In the genomic region with DNA sequence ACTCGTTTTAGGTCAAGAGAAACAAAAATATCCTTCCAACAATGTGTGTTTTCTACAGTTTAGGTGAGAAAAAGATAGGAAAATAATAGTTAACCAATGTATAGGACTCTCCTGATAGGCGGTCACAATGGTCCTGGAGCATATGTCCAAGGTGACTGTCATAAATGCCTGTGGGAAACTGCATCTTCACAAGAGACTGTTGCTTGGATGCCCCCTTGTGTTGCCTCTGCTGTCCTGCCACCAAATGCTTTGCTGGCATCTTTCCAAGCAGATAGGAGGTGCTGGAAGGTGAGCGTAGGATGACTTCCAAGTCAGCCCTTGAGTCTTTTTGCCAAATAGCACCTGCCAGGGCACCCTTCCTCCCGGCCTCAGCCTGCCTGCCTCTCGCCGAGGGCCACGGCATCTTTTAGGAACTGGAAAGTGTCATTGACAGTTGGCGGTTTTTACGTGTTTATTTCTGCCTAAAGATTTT, we compare ENCODE assay signal across 8 cellular contexts. TPM values are rescaled to one million over a fixed set of nuclear protein-coding genes. Genes with fewer than 3 reads are reported as not detected.
DNase-seq lines count a peak whose midpoint lies in the region; ATAC-seq and TF ChIP-seq lines count a peak whose summit lies in the region.

No MANE protein-coding gene starts in this region.

- intact Hi-C loops in dendritic cell treated with granulocyte-macrophage colony-stimulating factor and Interleukin-4, amounts not matched to agents 40 ng/mL and 50 ng/mL, for 4 days (cut with micrococcal nuclease), result loop anchor here (10.0 kb wide), 2 partner anchors 440 to 630 kb away; a partner anchor contains a TSS
- intact Hi-C loops in mucosa of descending colon (cut with DNase I, micrococcal nuclease), result loop anchor here in 1 of 2 donors (10.0 kb wide), 1 partner anchor 440 kb away; a partner anchor contains a TSS

- H3K27me3 Mint-ChIP-seq in WTC11 (ENCODE audit: low read depth), result no peaks in the 10 kb centered on the region
- H3K27me3 Mint-ChIP-seq in dendritic cell treated with granulocyte-macrophage colony-stimulating factor and Interleukin-4, amounts not matched to agents 40 ng/mL and 50 ng/mL, for 4 days, result no peaks in the 10 kb centered on the region
- H3K27me3 Mint-ChIP-seq in type B pancreatic cell, result no peaks in the 10 kb centered on the region

- peaks cover 14% of the 10 kb centered on the region for H3K4me1 Mint-ChIP-seq in WTC11
- peaks cover 54% of the 10 kb centered on the region for H3K4me1 Mint-ChIP-seq in dendritic cell treated with granulocyte-macrophage colony-stimulating factor and Interleukin-4, amounts not matched to agents 40 ng/mL and 50 ng/mL, for 4 days (ENCODE audit: low read depth)
- H3K4me1 Mint-ChIP-seq in type B pancreatic cell (ENCODE audit: unreplicated experiment), result no peaks in the 10 kb centered on the region

- H3K36me3 ChIP-seq in mucosa of descending colon (ENCODE audit: low read depth), result no peaks in the 10 kb centered on the region

- POLR2A ChIA-PET in WTC11 (lab: Charles Lee), result no interaction called here

- CTCF ChIA-PET in WTC11 (lab: Charles Lee), result interaction anchor here (1.1 to 1.8 kb wide), 2 partner anchors 11 to 154 kb away, joined by 5 to 6 read pairs; no protein-coding TSS in a partner anchor

- H3K9me3 Mint-ChIP-seq in WTC11, result no peaks in the 10 kb centered on the region
- H3K9me3 Mint-ChIP-seq in dendritic cell treated with granulocyte-macrophage colony-stimulating factor and Interleukin-4, amounts not matched to agents 40 ng/mL and 50 ng/mL, for 4 days, result no peaks in the 10 kb centered on the region
- no peaks in the 10 kb centered on the region for H3K9me3 Mint-ChIP-seq in type B pancreatic cell

- peaks cover 4% of the 10 kb centered on the region for H3K4me1 ChIP-seq in mucosa of descending colon (ENCODE audit: low read depth)

- ATAC-seq in WTC11, result peak; percentile 84
- ATAC-seq in mucosa of descending colon, result peak; percentile 75
- no peak for ATAC-seq in HG03571 (IDR thresholded peaks at IDR 0.05; ENCODE audit: unreplicated experiment)

- peak; percentile 65 for TF ChIP-seq CTCF in GM12864 (IDR thresholded peaks at IDR 0.05; ENCODE audit: low read depth, low read length, missing control alignments)
- TF ChIP-seq CTCF in WTC11 (IDR thresholded peaks at IDR 0.05), result 0 out of 2 replicates have a peak, but pooled peaks have one; percentile 26
- peak; percentile 20 for TF ChIP-seq CTCF in mucosa of descending colon (IDR thresholded peaks at IDR 0.05)
- TF ChIP-seq CTCF in type B pancreatic cell (conservative IDR thresholded peaks at IDR 0.05), result peak; percentile 69

- H3K4me3 ChIP-seq in GM12864 (ENCODE audit: low read depth, low read length) (peak overlapping the region; percentile 47; the same call in 1 of the 2 replicates), mucosa of descending colon (no peak overlapping the region)

- DNase-seq in GM12864 (ENCODE audit: low read depth) (no peak), NCI-H1092 treated with DMSO at 0.1 percent for 48 hours (lab: John Stamatoyannopoulos, UW) (peak; percentile 47), WTC11 (ENCODE audit: low spot score) (peak; percentile 50), mucosa of descending colon (peak in 1 of 3 donors; percentile 69), type B pancreatic cell (ENCODE audit: extremely low spot score, unreplicated experiment) (no peak), HK-2 (ENCODE audit: unreplicated experiment) (no peak)

- H3K27ac Mint-ChIP-seq in WTC11 (no peak overlapping the region), type B pancreatic cell (no peak overlapping the region)
- H3K27ac Mint-ChIP-seq in dendritic cell treated with granulocyte-macrophage colony-stimulating factor and Interleukin-4, amounts not matched to agents 40 ng/mL and 50 ng/mL, for 4 days, result peak overlapping the region; percentile 85

- no peaks in the 10 kb centered on the region for H3K9me3 ChIP-seq in mucosa of descending colon

- H3K4me3 Mint-ChIP-seq in WTC11 (no peak overlapping the region), type B pancreatic cell (no peak overlapping the region)
- peak overlapping the region; percentile 65 for H3K4me3 Mint-ChIP-seq in dendritic cell treated with granulocyte-macrophage colony-stimulating factor and Interleukin-4, amounts not matched to agents 40 ng/mL and 50 ng/mL, for 4 days

- H3K36me3 Mint-ChIP-seq in WTC11 (peaks cover 24% of the 10 kb centered on the region), type B pancreatic cell (peaks cover 23% of the 10 kb centered on the region)
- peaks cover 48% of the 10 kb centered on the region for H3K36me3 Mint-ChIP-seq in dendritic cell treated with granulocyte-macrophage colony-stimulating factor and Interleukin-4, amounts not matched to agents 40 ng/mL and 50 ng/mL, for 4 days (ENCODE audit: low read depth)

TF ChIP-seq in WTC11, 78 proteins besides CTCF, POLR2A, EP300 and RAD21 (continues in another document):
- TF ChIP-seq FOXJ3 (CRISPR knock-in tag; IDR thresholded peaks at IDR 0.05; ENCODE audit: borderline replicate concordance) (no peak), CBFB (CRISPR knock-in tag; IDR thresholded peaks at IDR 0.05; ENCODE audit: low read depth) (no peak), NFYB (CRISPR knock-in tag; conservative IDR thresholded peaks at IDR 0.05; ENCODE audit: low read depth) (no peak), FOXK1 (CRISPR knock-in tag; IDR thresholded peaks at IDR 0.05) (no peak), ZNF396 (CRISPR knock-in tag; IDR thresholded peaks at IDR 0.05; ENCODE audit: borderline replicate concordance) (no peak), ZNF121 (CRISPR knock-in tag; IDR thresholded peaks at IDR 0.05) (no peak), SMAD3 (CRISPR knock-in tag; IDR thresholded peaks at IDR 0.05; ENCODE audit: borderline replicate concordance) (no peak)
- TF ChIP-seq, protein P1, sequence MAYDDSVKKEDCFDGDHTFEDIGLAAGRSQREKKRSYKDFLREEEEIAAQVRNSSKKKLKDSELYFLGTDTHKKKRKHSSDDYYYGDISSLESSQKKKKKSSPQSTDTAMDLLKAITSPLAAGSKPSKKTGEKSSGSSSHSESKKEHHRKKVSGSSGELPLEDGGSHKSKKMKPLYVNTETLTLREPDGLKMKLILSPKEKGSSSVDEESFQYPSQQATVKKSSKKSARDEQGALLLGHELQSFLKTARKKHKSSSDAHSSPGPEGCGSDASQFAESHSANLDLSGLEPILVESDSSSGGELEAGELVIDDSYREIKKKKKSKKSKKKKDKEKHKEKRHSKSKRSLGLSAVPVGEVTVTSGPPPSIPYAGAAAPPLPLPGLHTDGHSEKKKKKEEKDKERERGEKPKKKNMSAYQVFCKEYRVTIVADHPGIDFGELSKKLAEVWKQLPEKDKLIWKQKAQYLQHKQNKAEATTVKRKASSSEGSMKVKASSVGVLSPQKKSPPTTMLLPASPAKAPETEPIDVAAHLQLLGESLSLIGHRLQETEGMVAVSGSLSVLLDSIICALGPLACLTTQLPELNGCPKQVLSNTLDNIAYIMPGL (CRISPR knock-in tag; IDR thresholded peaks at IDR 0.05), result no peak
- TF ChIP-seq, protein P2, sequence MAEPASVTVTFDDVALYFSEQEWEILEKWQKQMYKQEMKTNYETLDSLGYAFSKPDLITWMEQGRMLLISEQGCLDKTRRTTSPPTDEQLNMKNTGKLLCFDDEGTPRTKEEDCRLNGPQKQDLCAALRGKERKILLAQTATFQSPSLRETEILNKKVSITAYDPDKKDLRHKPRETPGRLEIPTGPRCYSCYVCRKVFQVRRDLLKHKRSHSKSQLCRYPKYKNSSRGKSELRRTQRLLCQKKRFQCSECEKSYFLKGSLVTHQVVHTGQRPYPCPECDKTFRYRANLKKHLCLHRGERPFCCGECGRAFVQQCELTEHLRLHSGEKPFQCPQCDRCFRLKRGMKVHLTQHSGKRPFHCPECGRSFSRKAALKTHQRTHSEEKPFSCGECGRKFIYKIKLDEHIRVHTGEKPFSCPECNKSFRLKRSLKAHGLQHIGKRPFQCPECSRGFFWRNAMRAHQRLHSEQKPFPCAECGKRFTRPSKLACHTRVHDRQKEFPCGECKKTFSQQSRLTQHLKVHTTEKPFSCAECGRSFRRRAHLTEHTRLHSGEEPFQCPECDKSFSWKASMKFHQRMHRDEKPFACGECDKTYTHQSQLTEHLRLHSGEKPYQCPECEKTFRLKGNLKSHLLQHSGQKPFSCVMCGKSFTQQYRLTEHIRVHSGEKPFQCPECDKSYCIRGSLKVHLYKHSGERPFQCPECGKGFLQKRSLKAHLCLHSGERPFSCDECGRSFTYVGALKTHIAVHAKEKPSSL (CRISPR knock-in tag; conservative IDR thresholded peaks at IDR 0.05), result no peak
- TF ChIP-seq, protein P3, sequence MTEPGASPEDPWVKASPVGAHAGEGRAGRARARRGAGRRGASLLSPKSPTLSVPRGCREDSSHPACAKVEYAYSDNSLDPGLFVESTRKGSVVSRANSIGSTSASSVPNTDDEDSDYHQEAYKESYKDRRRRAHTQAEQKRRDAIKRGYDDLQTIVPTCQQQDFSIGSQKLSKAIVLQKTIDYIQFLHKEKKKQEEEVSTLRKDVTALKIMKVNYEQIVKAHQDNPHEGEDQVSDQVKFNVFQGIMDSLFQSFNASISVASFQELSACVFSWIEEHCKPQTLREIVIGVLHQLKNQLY (CRISPR knock-in tag; IDR thresholded peaks at IDR 0.05), result no peak
- TF ChIP-seq, protein P4, sequence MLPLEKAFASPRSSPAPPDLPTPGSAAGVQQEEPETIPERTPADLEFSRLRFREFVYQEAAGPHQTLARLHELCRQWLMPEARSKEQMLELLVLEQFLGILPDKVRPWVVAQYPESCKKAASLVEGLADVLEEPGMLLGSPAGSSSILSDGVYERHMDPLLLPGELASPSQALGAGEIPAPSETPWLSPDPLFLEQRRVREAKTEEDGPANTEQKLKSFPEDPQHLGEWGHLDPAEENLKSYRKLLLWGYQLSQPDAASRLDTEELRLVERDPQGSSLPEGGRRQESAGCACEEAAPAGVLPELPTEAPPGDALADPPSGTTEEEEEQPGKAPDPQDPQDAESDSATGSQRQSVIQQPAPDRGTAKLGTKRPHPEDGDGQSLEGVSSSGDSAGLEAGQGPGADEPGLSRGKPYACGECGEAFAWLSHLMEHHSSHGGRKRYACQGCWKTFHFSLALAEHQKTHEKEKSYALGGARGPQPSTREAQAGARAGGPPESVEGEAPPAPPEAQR (CRISPR knock-in tag; IDR thresholded peaks at IDR 0.05), result no peak
- TF ChIP-seq, protein P5, sequence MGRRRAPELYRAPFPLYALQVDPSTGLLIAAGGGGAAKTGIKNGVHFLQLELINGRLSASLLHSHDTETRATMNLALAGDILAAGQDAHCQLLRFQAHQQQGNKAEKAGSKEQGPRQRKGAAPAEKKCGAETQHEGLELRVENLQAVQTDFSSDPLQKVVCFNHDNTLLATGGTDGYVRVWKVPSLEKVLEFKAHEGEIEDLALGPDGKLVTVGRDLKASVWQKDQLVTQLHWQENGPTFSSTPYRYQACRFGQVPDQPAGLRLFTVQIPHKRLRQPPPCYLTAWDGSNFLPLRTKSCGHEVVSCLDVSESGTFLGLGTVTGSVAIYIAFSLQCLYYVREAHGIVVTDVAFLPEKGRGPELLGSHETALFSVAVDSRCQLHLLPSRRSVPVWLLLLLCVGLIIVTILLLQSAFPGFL (CRISPR knock-in tag; IDR thresholded peaks at IDR 0.05; ENCODE audit: borderline replicate concordance), result no peak

RNA-seq across cellular contexts. Expression of a gene that starts 24.1 kb away (rescaled TPM):
- total RNA-seq in WTC11 (2021), result 79.0 to 80.3 TPM (median 79.6 TPM) in 3 replicates
- total RNA-seq in mucosa of descending colon, result 10 to 100 TPM; 54.1 to 62.6 (median 57.2) TPM
- 37.5 and 51.6 TPM in 2 replicates for total RNA-seq in type B pancreatic cell (ENCODE audit: low replicate concordance)

Comparison
In these comparisons a context has a peak if more than half of its experiments do, and no peak if none do; other contexts are left out.
1. DNase-seq: peak in NCI-H1092 treated with DMSO at 0.1 percent for 48 hours (single experiment) and WTC11 (single experiment); none in GM12864 (single experiment), type B pancreatic cell (single experiment) and HK-2 (single experiment).
2. Peak in every context shown above with its lines, with median percentiles within 50 percentile points of each other: CTCF ChIP-seq.